Comparison of ENCODE assay signal across 1 cellular context in the genomic region with DNA sequence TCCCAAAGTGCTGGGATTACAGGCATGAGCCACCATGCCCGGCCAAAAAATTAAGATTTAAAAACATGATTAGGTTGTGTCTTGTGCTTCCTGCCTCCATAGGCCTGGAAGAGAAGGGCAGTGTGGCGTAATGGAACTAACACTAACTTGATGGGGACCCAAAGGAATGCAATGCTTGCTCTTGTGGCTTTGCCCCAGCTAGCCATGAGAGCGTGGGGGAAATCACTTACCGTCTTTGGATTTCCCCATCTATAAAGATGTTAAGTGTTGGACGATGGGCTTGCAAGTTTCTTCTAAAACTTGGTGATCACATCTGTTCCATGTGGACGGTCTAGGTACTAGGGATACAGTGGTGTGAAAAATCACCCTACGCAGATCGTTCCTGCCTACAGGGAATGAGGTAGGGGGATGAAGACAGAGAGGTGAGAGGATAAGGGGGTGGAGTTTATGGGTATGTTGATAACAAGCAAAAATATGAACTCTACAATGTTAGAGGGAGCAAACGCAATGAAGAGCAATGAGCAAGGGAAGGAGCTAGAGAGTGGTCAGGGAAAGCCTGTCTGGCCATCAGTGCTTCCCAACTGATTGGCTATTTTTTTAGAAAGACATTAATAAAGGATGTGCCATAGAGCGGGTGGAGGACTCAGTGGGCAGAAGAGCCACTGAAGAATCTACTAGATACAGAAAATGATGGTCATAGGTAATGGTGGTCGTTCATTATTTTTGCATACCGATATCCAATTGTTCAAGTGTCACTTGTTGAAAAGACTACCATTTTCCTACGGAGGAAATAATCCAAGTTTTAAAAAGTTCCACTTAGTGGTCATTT.
TF ChIP-seq lines count a peak whose summit lies in the region.

No MANE protein-coding gene starts in this region.

TF ChIP-seq in WTC11, 78 proteins besides CTCF, POLR2A, EP300 and RAD21 (continued from another document):
- TF ChIP-seq CBFB (CRISPR knock-in tag; IDR thresholded peaks at IDR 0.05; ENCODE audit: low read depth) (no peak), CREM (CRISPR knock-in tag; IDR thresholded peaks at IDR 0.05) (no peak), NFE2L1 (CRISPR knock-in tag; IDR thresholded peaks at IDR 0.05) (no peak), ERG (CRISPR knock-in tag; IDR thresholded peaks at IDR 0.05) (no peak), CDX4 (CRISPR knock-in tag; IDR thresholded peaks at IDR 0.05; ENCODE audit: borderline replicate concordance) (no peak), ZNF416 (CRISPR knock-in tag; IDR thresholded peaks at IDR 0.05) (no peak), ZNF138 (CRISPR knock-in tag; conservative IDR thresholded peaks at IDR 0.05) (no peak), FOXK1 (CRISPR knock-in tag; IDR thresholded peaks at IDR 0.05) (no peak)
- TF ChIP-seq, protein P1, sequence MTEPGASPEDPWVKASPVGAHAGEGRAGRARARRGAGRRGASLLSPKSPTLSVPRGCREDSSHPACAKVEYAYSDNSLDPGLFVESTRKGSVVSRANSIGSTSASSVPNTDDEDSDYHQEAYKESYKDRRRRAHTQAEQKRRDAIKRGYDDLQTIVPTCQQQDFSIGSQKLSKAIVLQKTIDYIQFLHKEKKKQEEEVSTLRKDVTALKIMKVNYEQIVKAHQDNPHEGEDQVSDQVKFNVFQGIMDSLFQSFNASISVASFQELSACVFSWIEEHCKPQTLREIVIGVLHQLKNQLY (CRISPR knock-in tag; IDR thresholded peaks at IDR 0.05): no peak
- TF ChIP-seq, protein P2, sequence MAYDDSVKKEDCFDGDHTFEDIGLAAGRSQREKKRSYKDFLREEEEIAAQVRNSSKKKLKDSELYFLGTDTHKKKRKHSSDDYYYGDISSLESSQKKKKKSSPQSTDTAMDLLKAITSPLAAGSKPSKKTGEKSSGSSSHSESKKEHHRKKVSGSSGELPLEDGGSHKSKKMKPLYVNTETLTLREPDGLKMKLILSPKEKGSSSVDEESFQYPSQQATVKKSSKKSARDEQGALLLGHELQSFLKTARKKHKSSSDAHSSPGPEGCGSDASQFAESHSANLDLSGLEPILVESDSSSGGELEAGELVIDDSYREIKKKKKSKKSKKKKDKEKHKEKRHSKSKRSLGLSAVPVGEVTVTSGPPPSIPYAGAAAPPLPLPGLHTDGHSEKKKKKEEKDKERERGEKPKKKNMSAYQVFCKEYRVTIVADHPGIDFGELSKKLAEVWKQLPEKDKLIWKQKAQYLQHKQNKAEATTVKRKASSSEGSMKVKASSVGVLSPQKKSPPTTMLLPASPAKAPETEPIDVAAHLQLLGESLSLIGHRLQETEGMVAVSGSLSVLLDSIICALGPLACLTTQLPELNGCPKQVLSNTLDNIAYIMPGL (CRISPR knock-in tag; IDR thresholded peaks at IDR 0.05): no peak
